In genomic region chr18:9095297-9096012, GRCh38 we compare ENCODE assay signal across 8 cellular contexts. TPM values are rescaled to one million over a fixed set of nuclear protein-coding genes. Genes with fewer than 3 reads are reported as not detected.
DNase-seq lines count a peak whose midpoint lies in the region; ATAC-seq and TF ChIP-seq lines count a peak whose summit lies in the region.

No MANE protein-coding gene starts in this region.

- H3K4me3 ChIP-seq in HL-60 (replicated peaks; ENCODE audit: insufficient read depth, low read length) (no peak overlapping the region), muscle layer of colon (ENCODE audit: low read depth in 1 of 2, low read length in 2 of 2) (no peak overlapping the region), dorsolateral prefrontal cortex (no peak overlapping the region), breast epithelium (no peak overlapping the region)

- intact Hi-C loops in dorsolateral prefrontal cortex (cut with DNase I) = no loop called here
- intact Hi-C loops in breast epithelium (cut with DNase I; ENCODE audit: low total_unique reads) = no loop called here

- H3K36me3 ChIP-seq in muscle layer of colon (ENCODE audit: insufficient read depth, low read length) = no peaks in the 10 kb centered on the region
- no peaks in the 10 kb centered on the region for H3K36me3 ChIP-seq in breast epithelium

- H3K9me3 ChIP-seq in muscle layer of colon (ENCODE audit: low read length) = no peaks in the 10 kb centered on the region
- no peaks in the 10 kb centered on the region for H3K9me3 ChIP-seq in breast epithelium

- ATAC-seq in GM21447 (IDR thresholded peaks at IDR 0.05; ENCODE audit: unreplicated experiment) = peak; percentile 93

- peak overlapping the region; percentile 98 for H3K27ac Mint-ChIP-seq in activated T-cell treated with anti-CD3 and anti-CD28 coated beads, Interleukin-2, amount 50 U/mL, for 24 hours

- no peak for TF ChIP-seq POLR2A in breast epithelium (IDR thresholded peaks at IDR 0.05)

- H3K27me3 Mint-ChIP-seq in activated T-cell treated with anti-CD3 and anti-CD28 coated beads, Interleukin-2, amount 50 U/mL, for 24 hours = no peaks in the 10 kb centered on the region

- peaks cover 66% of the 10 kb centered on the region for H3K4me1 Mint-ChIP-seq in activated T-cell treated with anti-CD3 and anti-CD28 coated beads, Interleukin-2, amount 50 U/mL, for 24 hours (ENCODE audit: low read depth)

- H3K27me3 ChIP-seq in HL-60 (ENCODE audit: insufficient read depth, poor library complexity, severe bottlenecking) (no peaks in the 10 kb centered on the region), muscle layer of colon (ENCODE audit: control insufficient read depth in 1 of 2, insufficient read depth in 2 of 2, low read length in 2 of 2) (no peaks in the 10 kb centered on the region), dorsolateral prefrontal cortex (no peaks in the 10 kb centered on the region), breast epithelium (no peaks in the 10 kb centered on the region)

- H3K27ac ChIP-seq in HL-60 (replicated peaks) (peak overlapping the region; percentile 87), muscle layer of colon (ENCODE audit: low read depth, low read length) (peak overlapping the region; percentile 76), dorsolateral prefrontal cortex (peak overlapping the region in 9 of 59 donors; percentile 0 to 34 (median 13)), breast epithelium (no peak overlapping the region)

- TF ChIP-seq CTCF in HL-60 (IDR thresholded peaks at IDR 0.05; ENCODE audit: insufficient read depth, low read length) (no peak), dorsolateral prefrontal cortex (IDR thresholded peaks at IDR 0.05 in 54 of 56, conservative IDR thresholded peaks at IDR 0.05 in 2 of 56; ENCODE audit: low read depth in 1 of 56, partially characterized antibody in 56 of 56) (no peak), breast epithelium (IDR thresholded peaks at IDR 0.05) (no peak)

- H3K9me3 Mint-ChIP-seq in activated T-cell treated with anti-CD3 and anti-CD28 coated beads, Interleukin-2, amount 50 U/mL, for 24 hours = peaks cover 2% of the 10 kb centered on the region

- peak; percentile 32 for DNase-seq in GDM1 (lab: John Stamatoyannopoulos, UW)
- DNase-seq in HL-60 (ENCODE audit: low read depth in 1 of 2, low spot score in 1 of 2) = peak in 1 of 2 experiments; percentile 86
- DNase-seq in activated T-cell treated with anti-CD3 and anti-CD28 coated beads, Interleukin-2, amount 50 U/mL, for 24 hours = peak; percentile 62
- no peak for DNase-seq in hypothalamus (lab: John Stamatoyannopoulos, UW)
- no peak for DNase-seq in dorsolateral prefrontal cortex
- DNase-seq in breast epithelium (ENCODE audit: low spot score in 2 of 2) = no peak

- H3K4me1 ChIP-seq in muscle layer of colon (ENCODE audit: insufficient read depth, low read length) = peaks cover 24% of the 10 kb centered on the region
- H3K4me1 ChIP-seq in breast epithelium = no peaks in the 10 kb centered on the region

- no peak overlapping the region for H3K9ac ChIP-seq in muscle layer of colon (ENCODE audit: low read length)

- peak overlapping the region; percentile 67 for H3K4me3 Mint-ChIP-seq in activated T-cell treated with anti-CD3 and anti-CD28 coated beads, Interleukin-2, amount 50 U/mL, for 24 hours

- H3K36me3 Mint-ChIP-seq in activated T-cell treated with anti-CD3 and anti-CD28 coated beads, Interleukin-2, amount 50 U/mL, for 24 hours (ENCODE audit: low read depth) = peaks cover 3% of the 10 kb centered on the region

RNA-seq across cellular contexts. Expression of gene NDUFV2, which starts 7.0 kb away (rescaled TPM):
- 100 to 1,000 TPM in 108 of 120 experiments, 10 to 100 TPM in 12; 75.7 to 174 (median 133) TPM for total RNA-seq in dorsolateral prefrontal cortex
- total RNA-seq in breast epithelium = 100 to 1,000 TPM; 106 to 116 (median 113) TPM

RNA-seq across cellular contexts. Expression of gene ANKRD12, which starts 41.1 kb away (rescaled TPM):
- total RNA-seq in dorsolateral prefrontal cortex = 100 to 1,000 TPM; 136 to 273 (median 172) TPM
- total RNA-seq in breast epithelium = 10 to 100 TPM; 47.7 to 66.9 (median 51.5) TPM

Comparison
In these comparisons a context has a peak if more than half of its experiments do, and no peak if none do; other contexts are left out.
1. DNase-seq: peak in GDM1 (single experiment) and activated T-cell treated with anti-CD3 and anti-CD28 coated beads, Interleukin-2, amount 50 U/mL, for 24 hours (single experiment); none in hypothalamus (0 of 51), dorsolateral prefrontal cortex (0 of 10) and breast epithelium (0 of 2).
2. H3K27ac ChIP-seq: peak in HL-60 (single experiment) and muscle layer of colon (single experiment); none in breast epithelium (0 of 2).